In the genomic region with DNA sequence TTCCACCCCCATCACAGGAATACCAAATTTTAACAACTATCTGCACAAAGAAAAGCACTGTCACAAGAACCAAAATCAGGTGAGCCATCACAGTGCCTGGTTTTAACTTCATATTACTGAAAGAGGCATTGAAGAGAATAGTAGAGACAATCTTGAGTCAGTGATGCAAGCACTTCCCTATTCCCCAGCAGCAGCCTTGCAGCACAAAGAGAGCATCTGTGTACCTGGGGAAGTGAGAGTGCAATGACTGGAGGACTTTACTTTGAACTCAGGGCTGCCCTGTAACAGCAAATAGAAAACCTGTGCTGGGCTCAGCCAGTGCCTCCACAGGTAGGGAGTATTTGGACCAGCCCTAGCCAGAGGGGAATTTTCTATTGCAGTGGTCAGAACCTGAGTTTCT, we compare ENCODE assay signal across 18 cellular contexts.
DNase-seq lines count a peak whose midpoint lies in the region; ATAC-seq and TF ChIP-seq lines count a peak whose summit lies in the region.
"Had no signal": no experiment of that assay in that cellular context is flagged by ENCODE, and none has a peak within 500 bp of the region (broad histone marks: within the 10 kb centered on the region; RNA-seq: fewer than 3 reads in every experiment).

No MANE protein-coding gene starts in this region.

- no peak overlapping the region for H3K4me2 ChIP-seq in GM23248 (ENCODE audit: unreplicated experiment)

- no peak overlapping the region for H3K4me3 ChIP-seq in GM23248
- H3K4me3 ChIP-seq: heart left ventricle, SJCRH30 had no signal

- no peak overlapping the region for H2AFZ ChIP-seq in GM23248

- no peaks in the 10 kb centered on the region for H3K27me3 ChIP-seq in GM23248 (replicated peaks; ENCODE audit: insufficient read depth)
- H3K27me3 ChIP-seq: heart left ventricle, SJCRH30 had no signal

- H3F3A ChIP-seq in GM23248 (ENCODE audit: insufficient read depth) = no peaks in the 10 kb centered on the region

- no peaks in the 10 kb centered on the region for H3K36me3 ChIP-seq in GM23248 (ENCODE audit: low read depth)
- H3K36me3 ChIP-seq: heart left ventricle, SJCRH30 had no signal

- H3K9me3 Mint-ChIP-seq in activated B cell treated with CpG ODN at 0.5 μM for 24 hours = peaks cover 6% of the 10 kb centered on the region
- peaks cover 5% of the 10 kb centered on the region for H3K9me3 Mint-ChIP-seq in activated CD4-positive, alpha-beta T cell treated with anti-CD3 and anti-CD28 coated beads for 36 hours (ENCODE audit: low read depth)

- peaks cover 24% of the 10 kb centered on the region for H3K4me1 Mint-ChIP-seq in activated B cell treated with CpG ODN at 0.5 μM for 24 hours
- H3K4me1 Mint-ChIP-seq in activated CD4-positive, alpha-beta T cell treated with anti-CD3 and anti-CD28 coated beads for 36 hours = no peaks in the 10 kb centered on the region
- H3K4me1 Mint-ChIP-seq: neural crest cell had no signal

- H3K4me3 Mint-ChIP-seq in activated B cell treated with CpG ODN at 0.5 μM for 24 hours = peak overlapping the region; percentile 50
- no peak overlapping the region for H3K4me3 Mint-ChIP-seq in activated CD4-positive, alpha-beta T cell treated with anti-CD3 and anti-CD28 coated beads for 36 hours
- H3K4me3 Mint-ChIP-seq: activated naive CD8-positive, alpha-beta T cell; neural crest cell had no signal

- no peaks in the 10 kb centered on the region for H3K36me3 Mint-ChIP-seq in activated B cell treated with CpG ODN at 0.5 μM for 24 hours (ENCODE audit: low read depth)
- H3K36me3 Mint-ChIP-seq in activated CD4-positive, alpha-beta T cell treated with anti-CD3 and anti-CD28 coated beads for 36 hours (ENCODE audit: low read depth) = no peaks in the 10 kb centered on the region
- H3K36me3 Mint-ChIP-seq: activated naive CD8-positive, alpha-beta T cell had no signal

- intact Hi-C loops in activated B cell treated with CpG ODN at 0.5 μM for 24 hours (cut with micrococcal nuclease) (no loop called here), posterior vena cava (cut with DNase I) (no loop called here)
- intact Hi-C loops in activated CD4-positive, alpha-beta T cell treated with anti-CD3 and anti-CD28 coated beads for 36 hours (cut with DNase I, micrococcal nuclease) = no loop called here

- H3K4me1 ChIP-seq in GM23248 (ENCODE audit: insufficient read depth) = no peaks in the 10 kb centered on the region
- H3K4me1 ChIP-seq: heart left ventricle, SJCRH30 had no signal

- CTCF ChIA-PET in activated B cell treated with CpG ODN at 0.5 μM for 24 hours (lab: Charles Lee) = no interaction called here
- CTCF ChIA-PET in activated CD4-positive, alpha-beta T cell treated with anti-CD3 and anti-CD28 coated beads for 36 hours (lab: Charles Lee) = no interaction called here

- H3K27me3 Mint-ChIP-seq in activated B cell treated with CpG ODN at 0.5 μM for 24 hours = no peaks in the 10 kb centered on the region
- H3K27me3 Mint-ChIP-seq in activated CD4-positive, alpha-beta T cell treated with anti-CD3 and anti-CD28 coated beads for 36 hours = no peaks in the 10 kb centered on the region
- H3K27me3 Mint-ChIP-seq: activated naive CD8-positive, alpha-beta T cell had no signal

- no peak for DNase-seq in activated B cell treated with CpG ODN at 0.5 μM for 24 hours
- no peak for DNase-seq in posterior vena cava (ENCODE audit: low spot score)
- DNase-seq in activated CD4-positive, alpha-beta T cell treated with anti-CD3 and anti-CD28 coated beads for 36 hours = no peak
- no peak for DNase-seq in NCI-H2107 (lab: John Stamatoyannopoulos, UW)
- no peak for DNase-seq in GM23248
- DNase-seq: HCEC 1CT, heart left ventricle, IMR-90, kidney, mesendoderm, NCI-H1105 treated with DMSO at 0.1 percent for 48 hours, retina, SJCRH30 had no signal

- no peaks in the 10 kb centered on the region for H4K20me1 ChIP-seq in GM23248 (ENCODE audit: insufficient read depth)

- H3K27ac Mint-ChIP-seq in activated B cell treated with CpG ODN at 0.5 μM for 24 hours = peak overlapping the region; percentile 75
- H3K27ac Mint-ChIP-seq in activated CD4-positive, alpha-beta T cell treated with anti-CD3 and anti-CD28 coated beads for 36 hours = no peak overlapping the region
- H3K27ac Mint-ChIP-seq: activated naive CD8-positive, alpha-beta T cell had no signal

- no peak overlapping the region for H3K27ac ChIP-seq in GM23248
- H3K27ac ChIP-seq: heart left ventricle, SJCRH30 had no signal

- no peaks in the 10 kb centered on the region for H3K9me3 ChIP-seq in GM23248 (ENCODE audit: low read depth)
- H3K9me3 ChIP-seq: SJCRH30 had no signal

- no peak overlapping the region for H3K9ac ChIP-seq in GM23248

- H3K9me2 ChIP-seq in GM23248 (ENCODE audit: insufficient read depth) = no peaks in the 10 kb centered on the region

- POLR2A ChIA-PET in activated B cell treated with CpG ODN at 0.5 μM for 24 hours (lab: Charles Lee) = no interaction called here
- POLR2A ChIA-PET in activated CD4-positive, alpha-beta T cell treated with anti-CD3 and anti-CD28 coated beads for 36 hours (lab: Charles Lee) = no interaction called here

- in situ Hi-C loops in GM23248 (cut with MboI) = no loop called here

- no peak for TF ChIP-seq CTCF in activated B cell treated with CpG ODN at 0.5 μM for 24 hours (IDR thresholded peaks at IDR 0.05)

- no peaks in the 10 kb centered on the region for H3K79me2 ChIP-seq in GM23248 (ENCODE audit: insufficient read depth)

- ATAC-seq in GM18909 (IDR thresholded peaks at IDR 0.05; ENCODE audit: poor library complexity, unreplicated experiment) (peak; percentile 71), HG02623 (IDR thresholded peaks at IDR 0.05; ENCODE audit: unreplicated experiment) (peak; percentile 86), HG03469 (IDR thresholded peaks at IDR 0.05; ENCODE audit: unreplicated experiment) (peak; percentile 58), activated B cell treated with CpG ODN at 0.5 μM for 24 hours (ENCODE audit: low read depth) (peak; percentile 84)
- no peak for ATAC-seq in activated CD4-positive, alpha-beta T cell treated with anti-CD3 and anti-CD28 coated beads for 36 hours
- ATAC-seq: heart left ventricle had no signal
